Comparison of ENCODE assay signal across 8 cellular contexts in genomic region chrX:56812515-56813105, GRCh38.
DNase-seq lines count a peak whose midpoint lies in the region; ATAC-seq and TF ChIP-seq lines count a peak whose summit lies in the region.

No MANE protein-coding gene starts in this region.

- in situ Hi-C loops in gastrocnemius medialis (cut with MboI; ENCODE audit: low sequenced_read_pairs in 4 of 4) = loop anchor here in 3 of 4 donors (25.0 kb wide), 3 partner anchors 175 to 1100 kb away; partner anchors contain the start of genes SPIN3 (in 3 of the 3), ZXDA (in 2 of the 3) and ZXDB (in 1 of the 3)

- no peak overlapping the region for H3K4me3 ChIP-seq in gastrocnemius medialis

- peak; percentile 55 for DNase-seq in activated CD8-positive, alpha-beta memory T cell treated with anti-CD3 and anti-CD28 coated beads, Interleukin-2, amount 10 ng/mL, durations not matched to agents 7 days and 5 days
- DNase-seq in activated CD8-positive, alpha-beta memory T cell treated with anti-CD3 and anti-CD28 coated beads, Interleukin-2, amount 50 U/mL, for 48 hours = no peak
- peak; percentile 22 for DNase-seq in T-helper 2 cell treated with Interferon-gamma antibody and Interleukin-4, amounts not matched to agents 5 μg/mL and 100 μg/mL, for 36 hours (ENCODE audit: low spot score)
- DNase-seq in left ventricle myocardium superior = no peak
- no peak for DNase-seq in T1000 (lab: John Stamatoyannopoulos, UW)
- no peak for DNase-seq in SKM-1 (lab: John Stamatoyannopoulos, UW; ENCODE audit: unreplicated experiment)
- DNase-seq in gastrocnemius medialis = no peak

- no peak for TF ChIP-seq POLR2A in gastrocnemius medialis (IDR thresholded peaks at IDR 0.05)

- peak overlapping the region; percentile 75 for H3K4me3 Mint-ChIP-seq in activated CD8-positive, alpha-beta memory T cell treated with anti-CD3 and anti-CD28 coated beads, Interleukin-2, amount 10 ng/mL, durations not matched to agents 7 days and 5 days
- H3K4me3 Mint-ChIP-seq in T-helper 2 cell treated with Interferon-gamma antibody and Interleukin-4, amounts not matched to agents 5 μg/mL and 100 μg/mL, for 36 hours = peak overlapping the region; percentile 93

- no peaks in the 10 kb centered on the region for H3K9me3 Mint-ChIP-seq in activated CD8-positive, alpha-beta memory T cell treated with anti-CD3 and anti-CD28 coated beads, Interleukin-2, amount 10 ng/mL, durations not matched to agents 7 days and 5 days (ENCODE audit: low read depth)
- no peaks in the 10 kb centered on the region for H3K9me3 Mint-ChIP-seq in T-helper 2 cell treated with Interferon-gamma antibody and Interleukin-4, amounts not matched to agents 5 μg/mL and 100 μg/mL, for 36 hours

- ATAC-seq in activated CD8-positive, alpha-beta memory T cell treated with anti-CD3 and anti-CD28 coated beads, Interleukin-2, amount 10 ng/mL, durations not matched to agents 7 days and 5 days = peak; percentile 82
- ATAC-seq in HG03039 (IDR thresholded peaks at IDR 0.05; ENCODE audit: unreplicated experiment) (peak; percentile 95), left ventricle myocardium superior (peak; percentile 77), gastrocnemius medialis (no peak)

- no peak for TF ChIP-seq CTCF in gastrocnemius medialis (IDR thresholded peaks at IDR 0.05 in 4 of 5, conservative IDR thresholded peaks at IDR 0.05 in 1 of 5)

- no peaks in the 10 kb centered on the region for H3K4me1 ChIP-seq in gastrocnemius medialis

- no peaks in the 10 kb centered on the region for H3K27me3 Mint-ChIP-seq in activated CD8-positive, alpha-beta memory T cell treated with anti-CD3 and anti-CD28 coated beads, Interleukin-2, amount 10 ng/mL, durations not matched to agents 7 days and 5 days
- H3K27me3 Mint-ChIP-seq in T-helper 2 cell treated with Interferon-gamma antibody and Interleukin-4, amounts not matched to agents 5 μg/mL and 100 μg/mL, for 36 hours (ENCODE audit: low read depth) = no peaks in the 10 kb centered on the region

- peak overlapping the region; percentile 96 for H3K27ac Mint-ChIP-seq in activated CD8-positive, alpha-beta memory T cell treated with anti-CD3 and anti-CD28 coated beads, Interleukin-2, amount 10 ng/mL, durations not matched to agents 7 days and 5 days
- H3K27ac Mint-ChIP-seq in T-helper 2 cell treated with Interferon-gamma antibody and Interleukin-4, amounts not matched to agents 5 μg/mL and 100 μg/mL, for 36 hours = peak overlapping the region; percentile 97

- H3K36me3 Mint-ChIP-seq in activated CD8-positive, alpha-beta memory T cell treated with anti-CD3 and anti-CD28 coated beads, Interleukin-2, amount 10 ng/mL, durations not matched to agents 7 days and 5 days = peaks cover 8% of the 10 kb centered on the region
- peaks cover 15% of the 10 kb centered on the region for H3K36me3 Mint-ChIP-seq in T-helper 2 cell treated with Interferon-gamma antibody and Interleukin-4, amounts not matched to agents 5 μg/mL and 100 μg/mL, for 36 hours (ENCODE audit: low read depth)

- H3K9me3 ChIP-seq in gastrocnemius medialis = no peaks in the 10 kb centered on the region

- peak overlapping the region in 1 of 4 donors; percentile 9 for H3K27ac ChIP-seq in gastrocnemius medialis

- intact Hi-C loops in left ventricle myocardium superior (cut with micrococcal nuclease) = no loop called here
- intact Hi-C loops in gastrocnemius medialis (cut with DNase I; ENCODE audit: low total_unique reads) = loop anchor here (10.0 kb wide), 1 partner anchor 1012 kb away; no protein-coding TSS in a partner anchor

- peaks cover 23% of the 10 kb centered on the region for H3K4me1 Mint-ChIP-seq in activated CD8-positive, alpha-beta memory T cell treated with anti-CD3 and anti-CD28 coated beads, Interleukin-2, amount 10 ng/mL, durations not matched to agents 7 days and 5 days
- peaks cover 44% of the 10 kb centered on the region for H3K4me1 Mint-ChIP-seq in T-helper 2 cell treated with Interferon-gamma antibody and Interleukin-4, amounts not matched to agents 5 μg/mL and 100 μg/mL, for 36 hours (ENCODE audit: low read depth)

- H3K36me3 ChIP-seq in gastrocnemius medialis = no peaks in the 10 kb centered on the region

- peaks cover 0 to 2% (median 0%) of the 10 kb centered on the region in 3 donors for H3K27me3 ChIP-seq in gastrocnemius medialis

- CTCF ChIA-PET in activated CD8-positive, alpha-beta memory T cell treated with anti-CD3 and anti-CD28 coated beads, Interleukin-2, amount 10 ng/mL, durations not matched to agents 7 days and 5 days (lab: Charles Lee) = no interaction called here

Comparison
In these comparisons a context has a peak if more than half of its experiments do, and no peak if none do; other contexts are left out.
1. DNase-seq: peak in activated CD8-positive, alpha-beta memory T cell treated with anti-CD3 and anti-CD28 coated beads, Interleukin-2, amount 10 ng/mL, durations not matched to agents 7 days and 5 days (single experiment) and T-helper 2 cell treated with Interferon-gamma antibody and Interleukin-4, amounts not matched to agents 5 μg/mL and 100 μg/mL, for 36 hours (single experiment); none in activated CD8-positive, alpha-beta memory T cell treated with anti-CD3 and anti-CD28 coated beads, Interleukin-2, amount 50 U/mL, for 48 hours (single experiment), left ventricle myocardium superior (single experiment), T1000 (single experiment), SKM-1 (single experiment) and gastrocnemius medialis (0 of 2).
2. ATAC-seq: peak in activated CD8-positive, alpha-beta memory T cell treated with anti-CD3 and anti-CD28 coated beads, Interleukin-2, amount 10 ng/mL, durations not matched to agents 7 days and 5 days (single experiment), HG03039 (single experiment) and left ventricle myocardium superior (single experiment); none in gastrocnemius medialis (0 of 2).